ENCODE assay signal across 17 cellular contexts in the genomic region with DNA sequence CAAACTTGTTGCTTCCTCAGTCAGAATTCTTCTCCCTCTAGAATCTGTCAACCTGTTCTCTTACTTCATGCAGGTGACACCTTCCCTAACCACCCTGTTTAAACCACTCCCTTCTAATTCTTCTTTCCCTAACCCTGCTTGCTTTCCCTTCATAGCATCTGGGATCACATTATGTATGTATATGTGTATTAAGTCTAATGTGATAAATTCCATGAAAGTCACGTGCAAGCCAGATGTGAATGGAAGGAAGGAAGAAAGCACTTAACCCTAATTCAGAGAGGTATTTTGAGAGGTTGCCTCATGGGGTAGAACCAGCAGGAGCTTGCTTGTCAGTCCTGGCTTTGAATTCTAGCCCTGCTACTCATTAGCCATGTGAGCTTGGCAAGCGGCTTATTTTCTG.
"Had no signal": no experiment of that assay in that cellular context is flagged by ENCODE, and none has a peak within 500 bp of the region (broad histone marks: within the 10 kb centered on the region; RNA-seq: fewer than 3 reads in every experiment).

No MANE protein-coding gene starts in this region.

- H3K4me3 ChIP-seq: cardiac muscle cell, esophagus muscularis mucosa, lower lobe of right lung, ovary, right lobe of liver, smooth muscle cell had no signal

- H3K27ac Mint-ChIP-seq: activated CD8-positive, alpha-beta T cell treated with anti-CD3 and anti-CD28 coated beads for 36 hours; stimulated activated naive CD8-positive, alpha-beta T cell treated with anti-CD3 and anti-CD28 coated beads, Interleukin-15, amount 100 ng/mL, for 72 hours; type B pancreatic cell had no signal

- H3K4me1 Mint-ChIP-seq: stimulated activated naive CD8-positive, alpha-beta T cell treated with anti-CD3 and anti-CD28 coated beads, Interleukin-15, amount 100 ng/mL, for 72 hours had no signal

- ATAC-seq: activated CD8-positive, alpha-beta T cell treated with anti-CD3 and anti-CD28 coated beads for 36 hours; activated T-cell treated with anti-CD3 and anti-CD28 coated beads, Interleukin-2, amount 50 U/mL, for 4 hours; left cardiac atrium; lower lobe of right lung; right lobe of liver; stimulated activated naive CD8-positive, alpha-beta T cell treated with anti-CD3 and anti-CD28 coated beads, Interleukin-15, amount 100 ng/mL, for 72 hours had no signal

- H3K36me3 ChIP-seq: cardiac muscle cell, esophagus muscularis mucosa, lower lobe of right lung, ovary, right lobe of liver, WERI-Rb-1 had no signal

- H3K27ac ChIP-seq: esophagus muscularis mucosa, lower lobe of right lung, ovary, right lobe of liver, WERI-Rb-1 had no signal

- H3K36me3 Mint-ChIP-seq: type B pancreatic cell had no signal

- H3K4me3 Mint-ChIP-seq: activated CD8-positive, alpha-beta T cell treated with anti-CD3 and anti-CD28 coated beads for 36 hours; activated T-cell treated with anti-CD3 and anti-CD28 coated beads, Interleukin-2, amount 50 U/mL, for 4 hours; neural crest cell; stimulated activated naive CD8-positive, alpha-beta T cell treated with anti-CD3 and anti-CD28 coated beads, Interleukin-15, amount 100 ng/mL, for 72 hours; type B pancreatic cell had no signal

- DNase-seq: activated CD4-positive, alpha-beta T cell treated with anti-CD3 and anti-CD28 coated beads for 4 hours; activated CD8-positive, alpha-beta T cell treated with anti-CD3 and anti-CD28 coated beads for 36 hours; activated effector memory CD4-positive, alpha-beta T cell treated with Interleukin-2 at 50 U/mL for 16 hours; activated naive CD4-positive, alpha-beta T cell treated with anti-CD3 and anti-CD28 coated beads, Interleukin-2, amount 50 U/mL, for 16 hours; activated T-cell treated with anti-CD3 and anti-CD28 coated beads, Interleukin-2, amount 50 U/mL, for 4 hours; left cardiac atrium; lower lobe of right lung; midbrain; ovary; right lobe of liver; stimulated activated naive CD8-positive, alpha-beta T cell treated with anti-CD3 and anti-CD28 coated beads, Interleukin-15, amount 100 ng/mL, for 72 hours; WERI-Rb-1 had no signal

- H3K9me3 ChIP-seq: esophagus muscularis mucosa, lower lobe of right lung, ovary, right lobe of liver had no signal

- H3K4me1 ChIP-seq: esophagus muscularis mucosa, lower lobe of right lung, right lobe of liver had no signal

- H3K9me3 Mint-ChIP-seq: neural crest cell, type B pancreatic cell had no signal

- H3K27me3 Mint-ChIP-seq: activated CD8-positive, alpha-beta T cell treated with anti-CD3 and anti-CD28 coated beads for 36 hours; stimulated activated naive CD8-positive, alpha-beta T cell treated with anti-CD3 and anti-CD28 coated beads, Interleukin-15, amount 100 ng/mL, for 72 hours had no signal

- H3K27me3 ChIP-seq: cardiac muscle cell, esophagus muscularis mucosa, ovary, right lobe of liver had no signal
